ENCODE assay signal across 14 cellular contexts in genomic region chr13:104534847-104535246, GRCh38.
DNase-seq lines count a peak whose midpoint lies in the region; TF ChIP-seq lines count a peak whose summit lies in the region.
"Had no signal": no experiment of that assay in that cellular context is flagged by ENCODE, and none has a peak within 500 bp of the region (broad histone marks: within the 10 kb centered on the region; RNA-seq: fewer than 3 reads in every experiment).

No MANE protein-coding gene starts in this region.

- 0 out of 2 replicates have a peak, but pooled peaks have one; percentile 13 for TF ChIP-seq CTCF in KMS-11 (conservative IDR thresholded peaks at IDR 0.05; ENCODE audit: low read depth, low read length)
- peak; percentile 22 for TF ChIP-seq CTCF in astrocyte of the spinal cord (IDR thresholded peaks at IDR 0.05; ENCODE audit: low read depth, low read length)
- TF ChIP-seq CTCF in neural crest cell (conservative IDR thresholded peaks at IDR 0.05): peak; percentile 31
- TF ChIP-seq CTCF in lower leg skin (IDR thresholded peaks at IDR 0.05): no peak

- no peak overlapping the region for H3K27ac Mint-ChIP-seq in neural crest cell (ENCODE audit: unreplicated experiment)
- H3K27ac Mint-ChIP-seq: CD8-positive, alpha-beta memory T cell; T-helper 1 cell treated with Interleukin-12 subunit alpha and Interleukin-12 subunit beta and Interleukin-4 antibody, amounts not matched to agents 30 μg/mL and 1 μg/mL, for 36 hours had no signal

- no peaks in the 10 kb centered on the region for H3K36me3 ChIP-seq in KMS-11 (ENCODE audit: insufficient read depth)
- H3K36me3 ChIP-seq: gastrocnemius medialis had no signal

- in situ Hi-C loops in astrocyte of the spinal cord (cut with HindIII; ENCODE audit: low sequenced_read_pairs): no loop called here

- H2AFZ ChIP-seq in KMS-11 (ENCODE audit: low read depth): no peak overlapping the region

- 91 to 93% methylated on average over 10 of the region's 10 CpGs for WGBS in lower leg skin, 2 donors

- TF ChIP-seq POLR2A in lower leg skin (IDR thresholded peaks at IDR 0.05): no peak

- H3K9me3 Mint-ChIP-seq in neural crest cell: peaks cover 4% of the 10 kb centered on the region
- H3K9me3 Mint-ChIP-seq: T-helper 1 cell treated with Interleukin-12 subunit alpha and Interleukin-12 subunit beta and Interleukin-4 antibody, amounts not matched to agents 30 μg/mL and 1 μg/mL, for 36 hours had no signal

- H3K4me3 Mint-ChIP-seq in neural crest cell: no peak overlapping the region
- H3K4me3 Mint-ChIP-seq: CD8-positive, alpha-beta memory T cell; T-helper 1 cell treated with Interleukin-12 subunit alpha and Interleukin-12 subunit beta and Interleukin-4 antibody, amounts not matched to agents 30 μg/mL and 1 μg/mL, for 36 hours had no signal

- peak; percentile 13 for DNase-seq in NCI-H146 (lab: John Stamatoyannopoulos, UW)
- no peak for DNase-seq in NCI-H146 treated with DMSO at 0.1 percent for 48 hours (lab: John Stamatoyannopoulos, UW; ENCODE audit: unreplicated experiment)
- no peak for DNase-seq in astrocyte of the spinal cord (ENCODE audit: low read depth, low spot score)
- no peak for DNase-seq in neural crest cell (ENCODE audit: low read depth, low spot score)
- DNase-seq in UCSD-AML1 (lab: John Stamatoyannopoulos, UW; ENCODE audit: unreplicated experiment): no peak
- no peak for DNase-seq in substantia nigra (lab: John Stamatoyannopoulos, UW)
- no peak for DNase-seq in lower leg skin (ENCODE audit: low spot score in 2 of 2)
- DNase-seq: activated CD4-positive, CD25-positive, alpha-beta regulatory T cell treated with anti-CD3 and anti-CD28 coated beads, Interleukin-2, amount 50 U/mL, for 72 hours; CD8-positive, alpha-beta memory T cell; gastrocnemius medialis; GDM1; NCI-H1105 had no signal

- H3K79me2 ChIP-seq in KMS-11 (ENCODE audit: insufficient read depth, low read depth): no peaks in the 10 kb centered on the region

- H3K27ac ChIP-seq in KMS-11: no peak overlapping the region
- no peak overlapping the region for H3K27ac ChIP-seq in substantia nigra (ENCODE audit: low read depth, low read length, poor library complexity, severe bottlenecking)
- H3K27ac ChIP-seq: gastrocnemius medialis had no signal

- no peaks in the 10 kb centered on the region for H3K27me3 Mint-ChIP-seq in neural crest cell (ENCODE audit: low read depth)

- intact Hi-C loops in lower leg skin (cut with DNase I; ENCODE audit: low total_unique reads): no loop called here

- H3K27me3 ChIP-seq in KMS-11 (ENCODE audit: insufficient read depth, low read depth): no peaks in the 10 kb centered on the region
- H3K27me3 ChIP-seq: gastrocnemius medialis had no signal

- H3K4me3 ChIP-seq in KMS-11 (IDR thresholded peaks at IDR 0.05; ENCODE audit: insufficient read depth, low read depth, low read length): no peak overlapping the region
- H3K4me3 ChIP-seq in astrocyte of the spinal cord (ENCODE audit: low read depth, low read length): no peak overlapping the region
- no peak overlapping the region for H3K4me3 ChIP-seq in lower leg skin (ENCODE audit: low read depth, poor library complexity, severe bottlenecking)
- H3K4me3 ChIP-seq: gastrocnemius medialis had no signal

- no peaks in the 10 kb centered on the region for H3K4me1 ChIP-seq in KMS-11 (ENCODE audit: low read depth, poor library complexity, severe bottlenecking)
- H3K4me1 ChIP-seq: gastrocnemius medialis had no signal

- H3K36me3 Mint-ChIP-seq in neural crest cell (ENCODE audit: low read depth): no peaks in the 10 kb centered on the region
- H3K36me3 Mint-ChIP-seq: CD8-positive, alpha-beta memory T cell had no signal

- no peak overlapping the region for H3K9ac ChIP-seq in KMS-11

- no peak overlapping the region for H3K4me2 ChIP-seq in KMS-11

- H3K4me1 Mint-ChIP-seq in neural crest cell: peaks cover 13% of the 10 kb centered on the region
- H3K4me1 Mint-ChIP-seq: CD8-positive, alpha-beta memory T cell had no signal

- H4K20me1 ChIP-seq in KMS-11 (ENCODE audit: insufficient read depth): no peaks in the 10 kb centered on the region

Comparison
In these comparisons a context has a peak if more than half of its experiments do, and no peak if none do; other contexts are left out.
1. CTCF ChIP-seq: peak in KMS-11 (single experiment), astrocyte of the spinal cord (single experiment) and neural crest cell (single experiment); none in lower leg skin (0 of 3).